ENCODE assay signal across 8 cellular contexts in the genomic region with DNA sequence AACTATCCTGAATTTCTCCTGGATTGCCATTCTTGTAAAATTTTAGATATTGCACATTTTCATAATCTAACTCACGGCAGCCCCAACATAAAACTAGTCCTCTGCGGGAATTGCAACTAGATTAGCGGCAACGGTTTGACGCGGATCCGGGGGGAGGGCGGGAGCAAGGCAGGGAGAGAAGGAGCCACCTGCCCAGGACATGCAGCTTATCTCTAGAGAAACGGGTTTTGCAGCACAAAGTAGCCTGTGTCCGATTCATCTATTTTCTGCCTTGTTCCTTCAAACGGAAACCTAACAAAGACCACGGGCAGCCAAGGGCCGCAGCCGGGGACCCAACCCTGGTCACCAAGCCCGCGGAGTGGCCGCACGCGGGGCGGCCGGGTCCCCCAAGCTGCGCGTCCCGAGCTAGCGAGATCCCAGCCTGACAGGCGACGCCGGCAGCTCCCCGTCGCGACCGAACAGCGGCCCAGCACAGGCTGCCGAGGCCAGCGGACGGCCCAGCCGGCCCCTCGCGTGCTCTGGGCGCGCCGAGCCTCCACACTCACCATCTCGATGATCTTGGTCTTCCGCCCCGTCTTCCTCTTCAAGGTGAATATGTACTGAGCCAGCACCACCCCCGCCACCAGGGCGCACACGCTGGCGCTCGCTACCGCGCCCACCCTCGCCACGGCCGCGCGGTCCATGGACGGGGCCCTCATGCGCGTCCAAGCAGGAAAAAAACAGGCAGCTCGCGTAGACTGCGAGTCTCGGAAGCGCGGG. TPM values are rescaled to one million over a fixed set of nuclear protein-coding genes. Genes with fewer than 3 reads are reported as not detected.
A peak's percentile ranks its signal among the peaks of the same experiment; 100 is the strongest.
DNase-seq lines count a peak whose midpoint lies in the region; ATAC-seq, FAIRE-seq and TF ChIP-seq lines count a peak whose summit lies in the region.

A gene (minus strand): TSS at position 754 of the 759 bp plus-strand sequence. CDS start 71 bp downstream, at position 683.

- peak within 1 kb of the TSS; percentile 94 for H3K18ac ChIP-seq in IMR-90 (ENCODE audit: low read depth, low read length)

- POLR2A ChIA-PET in IMR-90 (lab: Charles Lee; ENCODE audit: unreplicated experiment) (interaction anchor here (1.3 kb wide), 1 partner anchor 10 kb away, joined by 3 read pairs; no protein-coding TSS in a partner anchor), HepG2 (lab: Yijun Ruan, JAX) (interaction anchor here (0.8 to 2.9 kb wide), 11 partner anchors 11 to 567 kb away, joined by 3 to 17 read pairs (median 5); a partner anchor contains a TSS)

- DNase-seq in G401 (ENCODE audit: low spot score) (peak; percentile 59), IMR-90 (no peak), T-helper 2 cell (peak in 3 of 5 experiments; percentile 13 to 41 (median 17)), coronary artery (ENCODE audit: low spot score) (peak; percentile 80), HepG2 (ENCODE audit: low spot score) (no peak), NCI-H128 (lab: John Stamatoyannopoulos, UW; ENCODE audit: unreplicated experiment) (no peak)
- DNase-seq in stimulated activated CD4-positive, alpha-beta T cell treated with anti-CD3 and anti-CD28 coated beads, Interleukin-4, amount 100 ng/mL, for 24 hours = peak; percentile 40

- H3K9ac ChIP-seq in IMR-90 (ENCODE audit: low read depth, low read length) (peak within 1 kb of the TSS; percentile 97), HepG2 (ENCODE audit: insufficient read depth, low read depth, low read length) (peak within 1 kb of the TSS; percentile 97)

- peak within 1 kb of the TSS; percentile 93 for H2AK9ac ChIP-seq in IMR-90 (replicated peaks; ENCODE audit: low read depth, low read length, poor library complexity)

- BruUV-seq in IMR-90 (replicated peaks; lab: Mats Ljungman, UMichigan) = no TSS peak
- BruUV-seq in HepG2 (replicated peaks; lab: Mats Ljungman, UMichigan) = no TSS peak

- TF ChIP-seq RAD21 in IMR-90 (IDR thresholded peaks at IDR 0.05; ENCODE audit: low read length) (no peak), HepG2 (CRISPR knock-in tag; IDR thresholded peaks at IDR 0.05) (no peak; the same call in 1 of the 2 replicates)

- peak within 1 kb of the TSS; percentile 97 for H3K4ac ChIP-seq in IMR-90 (ENCODE audit: low read depth, low read length)

- H2BK20ac ChIP-seq in IMR-90 (ENCODE audit: low read depth, low read length) = peak within 1 kb of the TSS; percentile 16; the same call in 1 of the 2 replicates

- TF ChIP-seq EP300 in HepG2 (IDR thresholded peaks at IDR 0.05; ENCODE audit: low read depth in 2 of 2, low read length in 2 of 2) (no peak), HepG2 (CRISPR knock-in tag; IDR thresholded peaks at IDR 0.05; ENCODE audit: borderline replicate concordance) (0 out of 2 replicates have a peak, but pooled peaks have one; percentile 50)

- peak within 1 kb of the TSS; percentile 87 for H3K23ac ChIP-seq in IMR-90 (ENCODE audit: low read depth, low read length)

- H3K4me3 ChIP-seq in IMR-90 (ENCODE audit: insufficient read depth, low read depth, low read length) (peak within 1 kb of the TSS; percentile 72), coronary artery (peak within 1 kb of the TSS; percentile 95), HepG2 (replicated peaks in 1 of 3; ENCODE audit: insufficient read depth in 1 of 3, low read depth in 2 of 3, low read length in 3 of 3) (peak within 1 kb of the TSS; percentile 78 to 100 (median 93))

- TF ChIP-seq CTCF in IMR-90 (conservative IDR thresholded peaks at IDR 0.05; ENCODE audit: low read depth, low read length) = no peak
- TF ChIP-seq CTCF in coronary artery (IDR thresholded peaks at IDR 0.05) = no peak
- no peak for TF ChIP-seq CTCF in HepG2 (CRISPR knock-in tag; IDR thresholded peaks at IDR 0.05)

- WGBS in IMR-90 (ENCODE audit: extremely low coverage in 2 of 2, insufficient read length in 1 of 2), 2 experiments = 0% methylated on average over 26 of the region's 66 CpGs; no CpG with 5 or more reads in 1 of the 2 experiments
- 2% methylated on average over 19 of the region's 66 CpGs for WGBS in HepG2 (ENCODE audit: low lambda C conversion rate)

- peak within 1 kb of the TSS; percentile 95 for H2AFZ ChIP-seq in IMR-90 (replicated peaks; ENCODE audit: low read length, poor library complexity)
- H2AFZ ChIP-seq in HepG2 (ENCODE audit: low read length) = peak within 1 kb of the TSS; percentile 80

- H3K27me3 ChIP-seq in IMR-90 (ENCODE audit: control insufficient read depth, insufficient read depth, low read length) (no peaks in the 10 kb centered on the region), HepG2 (ENCODE audit: control insufficient read depth in 1 of 2, insufficient read depth in 2 of 2, low read length in 2 of 2) (no peaks in the 10 kb centered on the region)

- in situ Hi-C loops in G401 (cut with HindIII; ENCODE audit: low sequenced_read_pairs) = no loop called here
- in situ Hi-C loops in IMR-90 (cut with MboI; ENCODE audit: low sequenced_read_pairs) = no loop called here
- in situ Hi-C loops in HepG2 (cut with HindIII; ENCODE audit: extremely low pct_ligation_motif_present, low pct_unique_long_range_greater_than_20kb) = no loop called here

- FAIRE-seq in HepG2 (lab: Jason Lieb, UNC) = no peak

- peak within 1 kb of the TSS; percentile 88; the same call in 1 of the 3 replicates for H2BK15ac ChIP-seq in IMR-90 (ENCODE audit: low read depth, low read length)

- peaks cover 8 to 36% of the 10 kb centered on the region in 2 experiments; a peak in 3 of 4 replicates for H3K79me1 ChIP-seq in IMR-90 (ENCODE audit: low read depth in 1 of 2, low read length in 2 of 2)

- peak within 1 kb of the TSS; percentile 93 for H4K5ac ChIP-seq in IMR-90 (ENCODE audit: low read depth, low read length)

- H4K20me1 ChIP-seq in IMR-90 (ENCODE audit: insufficient read depth, low read length) (peaks cover 16% of the 10 kb centered on the region; the same call in 1 of the 2 replicates), HepG2 (ENCODE audit: insufficient read depth, low read length) (peaks cover 18% of the 10 kb centered on the region)

- peak within 1 kb of the TSS; percentile 97 for H2BK5ac ChIP-seq in IMR-90 (ENCODE audit: low read depth, low read length, poor library complexity, severe bottlenecking)

- H3K9me1 ChIP-seq in IMR-90 (ENCODE audit: insufficient read depth, low read length) = no peaks in the 10 kb centered on the region

- dilution Hi-C loops in IMR-90 (cut with HindIII; ENCODE audit: low sequenced_read_pairs, unreplicated experiment) = no loop called here

- H4K8ac ChIP-seq in IMR-90 (ENCODE audit: low read depth in 2 of 2, low read length in 2 of 2) = peak within 1 kb of the TSS; percentile 86 to 98

- no peaks in the 10 kb centered on the region for H3K4me1 ChIP-seq in IMR-90 (ENCODE audit: control insufficient read depth, insufficient read depth, low read length)
- H3K4me1 ChIP-seq in HepG2 (ENCODE audit: insufficient read depth, low read length) = peaks cover 41% of the 10 kb centered on the region

- H3K56ac ChIP-seq in IMR-90 (ENCODE audit: extremely low read depth, insufficient read depth, low read length) = peak within 1 kb of the TSS; percentile 97

- ATAC-seq in GM21576 (IDR thresholded peaks at IDR 0.05; ENCODE audit: unreplicated experiment) (peak; percentile 5), IMR-90 (ENCODE audit: low read depth) (peak; percentile 15), HepG2 (peak; percentile 53)

- intact Hi-C loops in IMR-90 (cut with micrococcal nuclease) = loop anchor here (5.0 kb wide), 1 partner anchor 170 kb away; a partner anchor contains a TSS
- intact Hi-C loops in HepG2 (cut with micrococcal nuclease; ENCODE audit: unreplicated experiment) = loop anchor here (2.0 to 5.0 kb wide), 3 partner anchors 47 to 570 kb away; a partner anchor contains a TSS

- peaks cover 51% of the 10 kb centered on the region for H3K79me2 ChIP-seq in HepG2 (ENCODE audit: insufficient read depth, low read length)

- H2BK120ac ChIP-seq in IMR-90 (ENCODE audit: low read depth, low read length) = peak within 1 kb of the TSS; percentile 91

- H4K91ac ChIP-seq in IMR-90 (ENCODE audit: insufficient read depth, low read depth, low read length) = peak within 1 kb of the TSS; percentile 90

- H3K36me3 ChIP-seq in IMR-90 (ENCODE audit: control insufficient read depth, insufficient read depth, low read length) (no peaks in the 10 kb centered on the region; the same call in 1 of the 2 replicates), HepG2 (replicated peaks in 1 of 2; ENCODE audit: control insufficient read depth in 1 of 2, insufficient read depth in 2 of 2, low read length in 2 of 2) (no peaks in the 10 kb centered on the region; a peak in 1 of 5 replicates)

- H3K9me3 ChIP-seq in IMR-90 (ENCODE audit: control insufficient read depth, insufficient read depth, low read length) (no peaks in the 10 kb centered on the region), HepG2 (ENCODE audit: low read length) (peaks cover 10% of the 10 kb centered on the region; the same call in 1 of the 2 replicates)

- 0 out of 2 replicates have a peak, but pooled peaks have one; percentile 58 for TF ChIP-seq POLR2A in IMR-90 (IDR thresholded peaks at IDR 0.05; ENCODE audit: low read depth, low read length)
- peak; percentile 42 to 74; a peak in 3 of 4 replicates for TF ChIP-seq POLR2A in HepG2 (IDR thresholded peaks at IDR 0.05; ENCODE audit: insufficient read depth in 1 of 2, low read depth in 2 of 2, low read length in 2 of 2)

- peak within 1 kb of the TSS; percentile 48 for H2AK5ac ChIP-seq in IMR-90 (ENCODE audit: low read depth, low read length)

- peak within 1 kb of the TSS; percentile 77 for H3K4me2 ChIP-seq in IMR-90 (ENCODE audit: low read depth, low read length)
- peak within 1 kb of the TSS; percentile 84 for H3K4me2 ChIP-seq in HepG2 (ENCODE audit: low read depth, low read length)

- peak within 1 kb of the TSS; percentile 97 for H3K27ac ChIP-seq in IMR-90 (ENCODE audit: insufficient read depth, low read length)
- peak within 1 kb of the TSS; percentile 86 to 95 for H3K27ac ChIP-seq in coronary artery
- peak within 1 kb of the TSS; percentile 90 for H3K27ac ChIP-seq in HepG2 (ENCODE audit: extremely low read length, insufficient read depth, low read length)

- CTCF ChIA-PET in IMR-90 (lab: Yijun Ruan, JAX) (interaction anchor here (1.0 to 1.5 kb wide), 2 partner anchors 14 to 119 kb away, joined by 3 read pairs; no protein-coding TSS in a partner anchor), HepG2 (lab: Yijun Ruan, JAX; ENCODE audit: low intra/inter-chr PET ratio, low total read pairs) (no interaction called here)

- H3K14ac ChIP-seq in IMR-90 (replicated peaks; ENCODE audit: low read depth, low read length) = peak within 1 kb of the TSS; percentile 97

RNA-seq across cellular contexts. Expression of the gene that starts here (rescaled TPM):
- 11.0 and 22.0 TPM in 2 replicates for total RNA-seq in G401 (2014; rRNA removed; shearing (Covaris generic))
- 12.2 and 22.2 TPM in 2 replicates for total RNA-seq in IMR-90 (2012; rRNA removed)
- 8.9 and 11.3 TPM in 2 replicates for polyA plus RNA-seq in IMR-90 (2012; rRNA removed)
- polyA plus RNA-seq in IMR-90 (2012; cell fraction: cytosol; rRNA removed) = 1.8 and 2.3 TPM in 2 replicates
- 1.1 and 5.8 TPM in 2 replicates for polyA plus RNA-seq in IMR-90 (2012; cell fraction: nucleus; rRNA removed; ENCODE audit: low replicate concordance)
- total RNA-seq in HepG2 (2016; rRNA removed; fragmentation: Illumina TruSeq; extraction: Trizol) = 22.8 and 34.0 TPM in 2 replicates
- total RNA-seq in HepG2 (2016; cell fraction: cytosol; rRNA removed; fragmentation: Illumina TruSeq; extraction: Trizol; ENCODE audit: low read depth) = 16.1 and 17.7 TPM in 2 replicates
- total RNA-seq in HepG2 (2016; cell fraction: insoluble cytoplasmic fraction; rRNA removed; fragmentation: Illumina TruSeq; extraction: Trizol) = 20.7 and 28.8 TPM in 2 replicates
- total RNA-seq in HepG2 (2016; cell fraction: membrane; rRNA removed; fragmentation: Illumina TruSeq; extraction: Trizol) = 18.3 and 19.0 TPM in 2 replicates
- 33.8 and 36.2 TPM in 2 replicates for total RNA-seq in HepG2 (2016; cell fraction: nucleus; rRNA removed; fragmentation: Illumina TruSeq; extraction: Trizol)
- 9.6 and 16.9 TPM in 2 replicates for polyA plus RNA-seq in HepG2 (2011; rRNA removed)
- polyA plus RNA-seq in HepG2 (2011; cell fraction: cytosol; rRNA removed) = 4.9 and 7.5 TPM in 2 replicates
- 3.7 and 5.4 TPM in 2 replicates for polyA plus RNA-seq in HepG2 (2011; cell fraction: nucleus; rRNA removed)
- 22.4 and 29.1 TPM in 2 replicates for polyA plus RNA-seq in HepG2 (2012)
- 6.0 and 6.1 TPM in 2 replicates for polyA plus RNA-seq in HepG2 (2016; cell fraction: cytosol; fragmentation: Illumina TruSeq; extraction: Trizol; ENCODE audit: low read depth)
- 24.5 and 27.3 TPM in 2 replicates for polyA plus RNA-seq in HepG2 (2016; cell fraction: insoluble cytoplasmic fraction; fragmentation: Illumina TruSeq; extraction: Trizol; ENCODE audit: low read depth)
- polyA plus RNA-seq in HepG2 (2016; cell fraction: membrane; fragmentation: Illumina TruSeq; extraction: Trizol; ENCODE audit: low read depth) = 13.7 and 13.9 TPM in 2 replicates
- polyA plus RNA-seq in HepG2 (2016; cell fraction: nucleus; fragmentation: Illumina TruSeq; extraction: Trizol; ENCODE audit: insufficient read depth, low read depth) = 42.4 and 45.3 TPM in 2 replicates
- 2.7 and 3.2 TPM in 2 replicates for polyA minus RNA-seq in HepG2 (2011; rRNA and poly(A)+ RNA removed; ENCODE audit: low replicate concordance)
- 5.7 and 7.7 TPM in 2 replicates for polyA minus RNA-seq in HepG2 (2011; cell fraction: cytosol; rRNA and poly(A)+ RNA removed)
- 28.3 and 30.0 TPM in 2 replicates for polyA minus RNA-seq in HepG2 (2011; cell fraction: nucleus; rRNA and poly(A)+ RNA removed)

Comparison
In these comparisons a context has a peak if more than half of its experiments do, and no peak if none do; other contexts are left out.
1. DNase-seq: peak in G401 (single experiment), T-helper 2 cell (3 of 5), coronary artery (single experiment) and stimulated activated CD4-positive, alpha-beta T cell treated with anti-CD3 and anti-CD28 coated beads, Interleukin-4, amount 100 ng/mL, for 24 hours (single experiment); none in IMR-90 (single experiment), HepG2 (single experiment) and NCI-H128 (single experiment).
2. Peak in every context shown above with its lines, with median percentiles within 50 percentile points of each other: ATAC-seq, H3K27ac ChIP-seq and H3K4me3 ChIP-seq.